Comparison of ENCODE assay signal across 11 cellular contexts in genomic region chr11:45209480-45209879, GRCh38.
DNase-seq lines count a peak whose midpoint lies in the region; ATAC-seq and TF ChIP-seq lines count a peak whose summit lies in the region.
"Had no signal": no experiment of that assay in that cellular context is flagged by ENCODE, and none has a peak within 500 bp of the region (broad histone marks: within the 10 kb centered on the region; RNA-seq: fewer than 3 reads in every experiment).

No MANE protein-coding gene starts in this region.

- peaks cover 26% of the 10 kb centered on the region for H3K4me1 Mint-ChIP-seq in GM23338
- H3K4me1 Mint-ChIP-seq in stimulated activated memory B cell treated with anti-CD40 and anti-IgM and Interleukin-4, amounts not matched to agents 10 μg/mL and 1 μg/mL and 100 μg/mL, for 72 hours: peaks cover 16% of the 10 kb centered on the region
- H3K4me1 Mint-ChIP-seq: activated CD4-positive, alpha-beta T cell treated with anti-CD3 and anti-CD28 coated beads, Interleukin-2, amount 10 ng/mL, durations not matched to agents 7 days and 5 days had no signal

- no peaks in the 10 kb centered on the region for H3K27me3 ChIP-seq in GM23338 (ENCODE audit: insufficient read depth)
- H3K27me3 ChIP-seq in ectodermal cell (ENCODE audit: control insufficient read depth, insufficient read depth, low read length, poor library complexity, severe bottlenecking): no peaks in the 10 kb centered on the region
- no peaks in the 10 kb centered on the region for H3K27me3 ChIP-seq in mucosa of stomach (ENCODE audit: control insufficient read depth, insufficient read depth, low read length)

- peaks cover 9% of the 10 kb centered on the region; the same call in 2 of the 3 replicates for H3K36me3 Mint-ChIP-seq in GM23338 (ENCODE audit: low read depth)
- peaks cover 43% of the 10 kb centered on the region for H3K36me3 Mint-ChIP-seq in stimulated activated memory B cell treated with anti-CD40 and anti-IgM and Interleukin-4, amounts not matched to agents 10 μg/mL and 1 μg/mL and 100 μg/mL, for 72 hours

- H4K20me1 ChIP-seq in GM23338 (replicated peaks; ENCODE audit: insufficient read depth): no peaks in the 10 kb centered on the region

- TF ChIP-seq CTCF in GM23338 (conservative IDR thresholded peaks at IDR 0.05; ENCODE audit: low read depth in 2 of 2): no peak

- H3K4me3 ChIP-seq in GM23338 (no peak overlapping the region), ectodermal cell (ENCODE audit: insufficient read depth, low read depth, low read length) (no peak overlapping the region), mucosa of stomach (ENCODE audit: low read length) (no peak overlapping the region)

- intact Hi-C loops in posterior vena cava (cut with DNase I): no loop called here

- 0 out of 2 replicates have a peak overlapping the region, but pooled peaks have one; percentile 76 for H2AFZ ChIP-seq in GM23338
- H2AFZ ChIP-seq: parathyroid adenoma had no signal

- no peaks in the 10 kb centered on the region for H3K9me2 ChIP-seq in GM23338 (ENCODE audit: insufficient read depth)

- peaks cover 6% of the 10 kb centered on the region for H3K27me3 Mint-ChIP-seq in GM23338 (ENCODE audit: insufficient read depth, low read depth, poor library complexity)
- H3K27me3 Mint-ChIP-seq in stimulated activated memory B cell treated with anti-CD40 and anti-IgM and Interleukin-4, amounts not matched to agents 10 μg/mL and 1 μg/mL and 100 μg/mL, for 72 hours: no peaks in the 10 kb centered on the region
- H3K27me3 Mint-ChIP-seq: activated CD4-positive, alpha-beta T cell treated with anti-CD3 and anti-CD28 coated beads, Interleukin-2, amount 10 ng/mL, durations not matched to agents 7 days and 5 days had no signal

- H3K27ac Mint-ChIP-seq in GM23338: peak overlapping the region; percentile 45; the same call in 1 of the 2 replicates
- H3K27ac Mint-ChIP-seq in stimulated activated memory B cell treated with anti-CD40 and anti-IgM and Interleukin-4, amounts not matched to agents 10 μg/mL and 1 μg/mL and 100 μg/mL, for 72 hours: peak overlapping the region; percentile 38
- H3K27ac Mint-ChIP-seq: activated CD4-positive, alpha-beta T cell treated with anti-CD3 and anti-CD28 coated beads, Interleukin-2, amount 10 ng/mL, durations not matched to agents 7 days and 5 days had no signal

- peak; percentile 15 for DNase-seq in GM23338 (ENCODE audit: low spot score)
- no peak for DNase-seq in H4 (ENCODE audit: low spot score)
- DNase-seq in posterior vena cava (ENCODE audit: low spot score): no peak
- no peak for DNase-seq in GDM1 (lab: John Stamatoyannopoulos, UW)
- DNase-seq: activated CD4-positive, alpha-beta T cell treated with anti-CD3 and anti-CD28 coated beads, Interleukin-2, amount 10 ng/mL, durations not matched to agents 7 days and 5 days; NCI-H2107 had no signal

- no peaks in the 10 kb centered on the region for H3K9me3 Mint-ChIP-seq in GM23338
- no peaks in the 10 kb centered on the region for H3K9me3 Mint-ChIP-seq in stimulated activated memory B cell treated with anti-CD40 and anti-IgM and Interleukin-4, amounts not matched to agents 10 μg/mL and 1 μg/mL and 100 μg/mL, for 72 hours
- H3K9me3 Mint-ChIP-seq: activated CD4-positive, alpha-beta T cell treated with anti-CD3 and anti-CD28 coated beads, Interleukin-2, amount 10 ng/mL, durations not matched to agents 7 days and 5 days had no signal

- H3K9me3 ChIP-seq in ectodermal cell (ENCODE audit: control insufficient read depth, low read length): no peaks in the 10 kb centered on the region
- H3K9me3 ChIP-seq in mucosa of stomach (ENCODE audit: control insufficient read depth, low read length): no peaks in the 10 kb centered on the region

- WGBS in ectodermal cell, 2 experiments: 80 to 82% methylated on average over 11 of the region's 11 CpGs

- no peaks in the 10 kb centered on the region for H3K79me2 ChIP-seq in GM23338 (replicated peaks; ENCODE audit: insufficient read depth)
- H3K79me2 ChIP-seq: parathyroid adenoma had no signal

- peak overlapping the region; percentile 8 for H3K9ac ChIP-seq in mucosa of stomach (ENCODE audit: low read length)
- H3K9ac ChIP-seq: parathyroid adenoma had no signal

- no peak for ATAC-seq in GM23338
- ATAC-seq in stimulated activated memory B cell treated with anti-CD40 and anti-IgM and Interleukin-4, amounts not matched to agents 10 μg/mL and 1 μg/mL and 100 μg/mL, for 72 hours: no peak
- no peak for ATAC-seq in HG03135 (IDR thresholded peaks at IDR 0.05; ENCODE audit: unreplicated experiment)

- H3K27ac ChIP-seq in GM23338 (ENCODE audit: low read depth): no peak overlapping the region
- peak overlapping the region; percentile 8 for H3K27ac ChIP-seq in ectodermal cell (ENCODE audit: insufficient read depth, low read depth, low read length, poor library complexity, severe bottlenecking)

- H3K4me1 ChIP-seq in GM23338 (ENCODE audit: insufficient read depth): peaks cover 14% of the 10 kb centered on the region
- peaks cover 17% of the 10 kb centered on the region for H3K4me1 ChIP-seq in ectodermal cell (ENCODE audit: control insufficient read depth, insufficient read depth, low read length)
- H3K4me1 ChIP-seq in mucosa of stomach (ENCODE audit: control insufficient read depth, insufficient read depth, low read length): peaks cover 28% of the 10 kb centered on the region
- H3K4me1 ChIP-seq: parathyroid adenoma had no signal

- H3K36me3 ChIP-seq in GM23338 (ENCODE audit: insufficient read depth) (no peaks in the 10 kb centered on the region), ectodermal cell (ENCODE audit: control insufficient read depth, insufficient read depth, low read length) (no peaks in the 10 kb centered on the region), mucosa of stomach (ENCODE audit: control insufficient read depth, insufficient read depth, low read length) (peaks cover 4% of the 10 kb centered on the region)

- H3F3A ChIP-seq in GM23338 (replicated peaks; ENCODE audit: low read depth): 0 out of 2 replicates have a peak, but pooled peaks cover 3% of the 10 kb centered on the region

- peak overlapping the region; percentile 65 for H3K4me2 ChIP-seq in GM23338

- H3K4me3 Mint-ChIP-seq in GM23338: peak overlapping the region; percentile 35; the same call in 2 of the 3 replicates
- no peak overlapping the region for H3K4me3 Mint-ChIP-seq in stimulated activated memory B cell treated with anti-CD40 and anti-IgM and Interleukin-4, amounts not matched to agents 10 μg/mL and 1 μg/mL and 100 μg/mL, for 72 hours
- H3K4me3 Mint-ChIP-seq: activated CD4-positive, alpha-beta T cell treated with anti-CD3 and anti-CD28 coated beads, Interleukin-2, amount 10 ng/mL, durations not matched to agents 7 days and 5 days had no signal

TF ChIP-seq in GM23338, 12 proteins besides CTCF, POLR2A, EP300 and RAD21 (continues in another document):
- TF ChIP-seq ZNF114 (CRISPR knock-in tag; IDR thresholded peaks at IDR 0.05) (no peak), POLR2AphosphoS5 (IDR thresholded peaks at IDR 0.05; ENCODE audit: low read depth) (no peak), STAT1 (IDR thresholded peaks at IDR 0.05; ENCODE audit: unreplicated experiment) (no peak), EZH2 (IDR thresholded peaks at IDR 0.05; ENCODE audit: low read depth, unreplicated experiment) (no peak), ZNF331 (CRISPR knock-in tag; IDR thresholded peaks at IDR 0.05; ENCODE audit: low read depth) (no peak), REST (IDR thresholded peaks at IDR 0.05; ENCODE audit: unreplicated experiment) (no peak)
- TF ChIP-seq, protein P1, sequence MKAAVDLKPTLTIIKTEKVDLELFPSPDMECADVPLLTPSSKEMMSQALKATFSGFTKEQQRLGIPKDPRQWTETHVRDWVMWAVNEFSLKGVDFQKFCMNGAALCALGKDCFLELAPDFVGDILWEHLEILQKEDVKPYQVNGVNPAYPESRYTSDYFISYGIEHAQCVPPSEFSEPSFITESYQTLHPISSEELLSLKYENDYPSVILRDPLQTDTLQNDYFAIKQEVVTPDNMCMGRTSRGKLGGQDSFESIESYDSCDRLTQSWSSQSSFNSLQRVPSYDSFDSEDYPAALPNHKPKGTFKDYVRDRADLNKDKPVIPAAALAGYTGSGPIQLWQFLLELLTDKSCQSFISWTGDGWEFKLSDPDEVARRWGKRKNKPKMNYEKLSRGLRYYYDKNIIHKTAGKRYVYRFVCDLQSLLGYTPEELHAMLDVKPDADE (IDR thresholded peaks at IDR 0.05): no peak
